In genomic region chr5:2038337-2039179, GRCh38 we compare ENCODE assay signal across 8 cellular contexts.
DNase-seq lines count a peak whose midpoint lies in the region; ATAC-seq and TF ChIP-seq lines count a peak whose summit lies in the region.

No MANE protein-coding gene starts in this region.

- no peak overlapping the region for H3K27ac ChIP-seq in esophagus muscularis mucosa (replicated peaks in 1 of 4)

- DNase-seq in AG20443 (ENCODE audit: low spot score) (peak; percentile 94), NCI-H748 treated with DMSO at 0.1 percent for 48 hours (lab: John Stamatoyannopoulos, UW) (peak; percentile 88), activated T-cell treated with anti-CD3 and anti-CD28 coated beads for 4 hours (peak; percentile 32), esophagus muscularis mucosa (ENCODE audit: extremely low spot score) (peak; percentile 92), natural killer cell (peak; percentile 50)

- peak overlapping the region; percentile 77 for H3K4me3 Mint-ChIP-seq in natural killer cell
- peak overlapping the region; percentile 47 for H3K4me3 Mint-ChIP-seq in stimulated activated naive CD8-positive, alpha-beta T cell treated with anti-CD3 and anti-CD28 coated beads, Interleukin-15, Interleukin-2, amounts not matched to agents 100 ng/mL and 50 ng/mL, for 24 hours

- peaks cover 0 to under 1% (median under 1%) of the 10 kb centered on the region in 4 donors for H3K9me3 ChIP-seq in esophagus muscularis mucosa

- no peaks in the 10 kb centered on the region for H3K9me3 Mint-ChIP-seq in natural killer cell
- H3K9me3 Mint-ChIP-seq in stimulated activated naive CD8-positive, alpha-beta T cell treated with anti-CD3 and anti-CD28 coated beads, Interleukin-15, Interleukin-2, amounts not matched to agents 100 ng/mL and 50 ng/mL, for 24 hours: no peaks in the 10 kb centered on the region

- intact Hi-C loops in esophagus muscularis mucosa (cut with DNase I): no loop called here
- intact Hi-C loops in natural killer cell (cut with micrococcal nuclease): no loop called here

- no peak for TF ChIP-seq POLR2A in esophagus muscularis mucosa (IDR thresholded peaks at IDR 0.05; ENCODE audit: low read depth)

- peaks cover 0 to 14% (median 12%) of the 10 kb centered on the region in 4 donors for H3K4me1 ChIP-seq in esophagus muscularis mucosa

- no peak for TF ChIP-seq EP300 in esophagus muscularis mucosa (IDR thresholded peaks at IDR 0.05)

- no peaks in the 10 kb centered on the region for H3K36me3 Mint-ChIP-seq in natural killer cell
- no peaks in the 10 kb centered on the region for H3K36me3 Mint-ChIP-seq in stimulated activated naive CD8-positive, alpha-beta T cell treated with anti-CD3 and anti-CD28 coated beads, Interleukin-15, Interleukin-2, amounts not matched to agents 100 ng/mL and 50 ng/mL, for 24 hours (ENCODE audit: low read depth)

- peak; percentile 94 for ATAC-seq in GM19023 (IDR thresholded peaks at IDR 0.05; ENCODE audit: unreplicated experiment)
- ATAC-seq in HG03175 (IDR thresholded peaks at IDR 0.05; ENCODE audit: unreplicated experiment): peak; percentile 91
- peak; percentile 76 to 90 (median 84) for ATAC-seq in natural killer cell

- TF ChIP-seq CTCF in esophagus muscularis mucosa (IDR thresholded peaks at IDR 0.05): peak; percentile 59 to 74 (median 73)
- peak; percentile 89 for TF ChIP-seq CTCF in natural killer cell (IDR thresholded peaks at IDR 0.05)

- WGBS in esophagus muscularis mucosa: 11% methylated on average over 18 of the region's 57 CpGs

- H3K27me3 Mint-ChIP-seq in natural killer cell (ENCODE audit: low read depth in 2 of 2): peaks cover 16 to 19% of the 10 kb centered on the region in 2 donors
- peaks cover 35% of the 10 kb centered on the region for H3K27me3 Mint-ChIP-seq in stimulated activated naive CD8-positive, alpha-beta T cell treated with anti-CD3 and anti-CD28 coated beads, Interleukin-15, Interleukin-2, amounts not matched to agents 100 ng/mL and 50 ng/mL, for 24 hours

- H3K4me3 ChIP-seq in esophagus muscularis mucosa: peak overlapping the region; percentile 53 to 56 (median 56)

- peaks cover 0 to 37% (median 0%) of the 10 kb centered on the region in 4 donors for H3K27me3 ChIP-seq in esophagus muscularis mucosa

- H3K36me3 ChIP-seq in esophagus muscularis mucosa: no peaks in the 10 kb centered on the region

- H3K4me1 Mint-ChIP-seq in natural killer cell: no peaks in the 10 kb centered on the region
- no peaks in the 10 kb centered on the region for H3K4me1 Mint-ChIP-seq in stimulated activated naive CD8-positive, alpha-beta T cell treated with anti-CD3 and anti-CD28 coated beads, Interleukin-15, Interleukin-2, amounts not matched to agents 100 ng/mL and 50 ng/mL, for 24 hours (ENCODE audit: low read depth)

- no peak overlapping the region for H3K27ac Mint-ChIP-seq in natural killer cell
- no peak overlapping the region for H3K27ac Mint-ChIP-seq in stimulated activated naive CD8-positive, alpha-beta T cell treated with anti-CD3 and anti-CD28 coated beads, Interleukin-15, Interleukin-2, amounts not matched to agents 100 ng/mL and 50 ng/mL, for 24 hours

Comparison
In these comparisons a context has a peak if more than half of its experiments do, and no peak if none do; other contexts are left out.
1. DNase-seq: peak in every context shown above with its lines; median percentile 94 in AG20443; 92 in esophagus muscularis mucosa; 88 in NCI-H748 treated with DMSO at 0.1 percent for 48 hours; 50 in natural killer cell; 32 in activated T-cell treated with anti-CD3 and anti-CD28 coated beads for 4 hours.